In the genomic region with DNA sequence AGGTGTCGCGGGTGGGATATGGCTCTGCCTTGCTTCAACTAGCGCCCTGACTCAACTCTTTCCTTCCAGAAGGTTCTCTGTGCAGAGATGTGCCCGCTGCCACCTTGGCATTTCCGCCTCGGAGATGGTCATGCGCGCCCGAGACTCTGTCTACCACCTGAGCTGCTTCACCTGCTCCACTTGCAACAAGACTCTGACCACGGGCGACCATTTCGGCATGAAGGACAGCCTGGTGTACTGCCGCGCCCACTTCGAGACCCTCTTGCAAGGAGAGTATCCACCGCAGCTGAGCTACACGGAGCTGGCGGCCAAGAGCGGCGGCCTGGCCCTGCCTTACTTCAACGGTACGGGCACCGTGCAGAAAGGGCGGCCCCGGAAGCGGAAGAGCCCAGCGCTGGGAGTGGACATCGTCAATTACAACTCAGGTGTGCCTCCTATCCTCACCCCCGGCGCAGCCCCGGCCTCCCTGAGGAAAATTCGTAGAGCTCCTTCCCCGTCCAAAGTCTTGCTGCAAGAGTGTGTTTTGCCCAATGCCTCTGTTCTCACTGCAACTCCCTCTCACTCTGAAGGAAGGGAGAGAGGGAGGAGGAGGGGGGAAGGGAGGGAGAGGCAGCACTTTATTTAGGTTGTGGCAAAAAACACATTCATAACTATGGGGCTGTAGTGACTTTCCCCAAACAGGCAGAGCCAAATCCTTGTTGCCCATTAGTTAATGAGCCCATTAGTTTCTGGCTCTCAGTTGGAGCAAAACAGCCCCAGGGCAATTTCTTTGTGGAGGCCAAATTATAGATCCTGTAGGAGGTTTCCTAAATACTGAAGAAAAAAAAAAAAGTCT, we compare ENCODE assay signal across 15 cellular contexts. TPM values are rescaled to one million over a fixed set of nuclear protein-coding genes. Genes with fewer than 3 reads are reported as not detected.
A peak's percentile ranks its signal among the peaks of the same experiment; 100 is the strongest.
DNase-seq lines count a peak whose midpoint lies in the region; ATAC-seq and TF ChIP-seq lines count a peak whose summit lies in the region.
"Had no signal": no experiment of that assay in that cellular context is flagged by ENCODE, and none has a peak within 500 bp of the region (broad histone marks: within the 10 kb centered on the region; RNA-seq: fewer than 3 reads in every experiment).

No MANE protein-coding gene starts in this region.

- H3K4me2 ChIP-seq in mammary epithelial cell (ENCODE audit: insufficient read depth, low read depth, low read length) = no peak overlapping the region

- no peak for ATAC-seq in GM18520 (IDR thresholded peaks at IDR 0.05; ENCODE audit: unreplicated experiment)

- no peaks in the 10 kb centered on the region for H3K9me3 ChIP-seq in CD4-positive, alpha-beta memory T cell (ENCODE audit: control insufficient read depth in 1 of 2, low read length in 2 of 2)
- H3K9me3 ChIP-seq in HUES48 (ENCODE audit: control insufficient read depth, insufficient read depth, low read length) (no peaks in the 10 kb centered on the region), mammary epithelial cell (replicated peaks; ENCODE audit: insufficient read depth, low read length) (no peaks in the 10 kb centered on the region)

- H4K20me1 ChIP-seq in mammary epithelial cell (ENCODE audit: insufficient read depth, low read length) = no peaks in the 10 kb centered on the region

- H3K9ac ChIP-seq in HUES48 (ENCODE audit: low read depth, low read length) = no peak overlapping the region
- H3K9ac ChIP-seq in mammary epithelial cell (ENCODE audit: insufficient read depth, low read length) = no peak overlapping the region

- H2AFZ ChIP-seq in mammary epithelial cell (ENCODE audit: low read depth, low read length) = no peak overlapping the region

- H3K4me3 Mint-ChIP-seq in CD4-positive, alpha-beta memory T cell = peak overlapping the region in 5 of 8 donors; percentile 25 to 72 (median 59)
- peak overlapping the region; percentile 11 to 62 (median 57) for H3K4me3 Mint-ChIP-seq in nephron
- H3K4me3 Mint-ChIP-seq: activated naive CD4-positive, alpha-beta T cell treated with anti-CD3 and anti-CD28 coated beads, Interleukin-2, amount 10 ng/mL, durations not matched to agents 7 days and 5 days had no signal

- WGBS in mammary epithelial cell (ENCODE audit: low coverage, missing lambda C conversion rate) = 46% methylated on average over 11 of the region's 33 CpGs

- peaks cover 50% of the 10 kb centered on the region for H3K4me1 ChIP-seq in CD4-positive, alpha-beta memory T cell (ENCODE audit: insufficient read depth, low read length)
- H3K4me1 ChIP-seq in HUES48 (ENCODE audit: control insufficient read depth, insufficient read depth, low read length) (peaks cover 50% of the 10 kb centered on the region), mammary epithelial cell (ENCODE audit: insufficient read depth, low read length) (peaks cover 11% of the 10 kb centered on the region)

- H3K36me3 Mint-ChIP-seq in CD4-positive, alpha-beta memory T cell = no peaks in the 10 kb centered on the region
- H3K36me3 Mint-ChIP-seq in nephron (ENCODE audit: low read depth) = no peaks in the 10 kb centered on the region
- H3K36me3 Mint-ChIP-seq: activated naive CD4-positive, alpha-beta T cell treated with anti-CD3 and anti-CD28 coated beads, Interleukin-2, amount 10 ng/mL, durations not matched to agents 7 days and 5 days had no signal

- H3K79me2 ChIP-seq in mammary epithelial cell (ENCODE audit: insufficient read depth, low read length) = no peaks in the 10 kb centered on the region

- in situ Hi-C loops in mammary epithelial cell (cut with MboI; ENCODE audit: low sequenced_read_pairs in 2 of 2) = loop anchor here in 1 of 2 donors (10.0 to 25.0 kb wide), 2 partner anchors 397 to 766 kb away; no protein-coding TSS in a partner anchor

- H3K36me3 ChIP-seq in CD4-positive, alpha-beta memory T cell (ENCODE audit: insufficient read depth, low read length) = no peaks in the 10 kb centered on the region
- H3K36me3 ChIP-seq in HUES48 (ENCODE audit: control insufficient read depth, insufficient read depth, low read length) (no peaks in the 10 kb centered on the region), mammary epithelial cell (ENCODE audit: insufficient read depth, low read length) (no peaks in the 10 kb centered on the region)

- dilution Hi-C loops in mammary epithelial cell (cut with HindIII; ENCODE audit: low sequenced_read_pairs) = no loop called here

- POLR2A ChIA-PET in CD4-positive, alpha-beta memory T cell (lab: Charles Lee; ENCODE audit: partially characterized antibody) = no interaction called here

- H3K9me3 Mint-ChIP-seq in CD4-positive, alpha-beta memory T cell = peaks cover 0 to 23% (median 0%) of the 10 kb centered on the region in 8 donors
- no peaks in the 10 kb centered on the region for H3K9me3 Mint-ChIP-seq in nephron
- H3K9me3 Mint-ChIP-seq: activated naive CD4-positive, alpha-beta T cell treated with anti-CD3 and anti-CD28 coated beads, Interleukin-2, amount 10 ng/mL, durations not matched to agents 7 days and 5 days had no signal

- no TSS peak for BruUV-seq in mammary epithelial cell (replicated peaks; lab: Mats Ljungman, UMichigan)

- peak in 1 of 5 donors; percentile 31 for DNase-seq in CD4-positive, alpha-beta memory T cell
- no peak for DNase-seq in epithelial cell of esophagus (ENCODE audit: low read depth)
- DNase-seq in cerebellar cortex (ENCODE audit: low spot score) = no peak
- no peak for DNase-seq in NCI-H1436 treated with DMSO at 0.1 percent for 48 hours (lab: John Stamatoyannopoulos, UW)
- no peak for DNase-seq in mammary epithelial cell
- DNase-seq: activated naive CD4-positive, alpha-beta T cell treated with anti-CD3 and anti-CD28 coated beads, Interleukin-2, amount 10 ng/mL, durations not matched to agents 7 days and 5 days; COR-L47; NCI-H774; posterior cingulate gyrus; SIG-M5 had no signal

- H3K27ac ChIP-seq in CD4-positive, alpha-beta memory T cell (ENCODE audit: low read depth, low read length) = no peak overlapping the region
- no peak overlapping the region for H3K27ac ChIP-seq in HUES48 (ENCODE audit: low read depth, low read length)
- H3K27ac ChIP-seq in mammary epithelial cell (ENCODE audit: insufficient read depth, low read depth, low read length) = no peak overlapping the region

- TF ChIP-seq CTCF in epithelial cell of esophagus (IDR thresholded peaks at IDR 0.05; ENCODE audit: insufficient read depth, low read depth, low read length, missing control alignments) = no peak
- TF ChIP-seq CTCF in nephron (IDR thresholded peaks at IDR 0.05; ENCODE audit: unreplicated experiment in 3 of 3) = no peak
- no peak for TF ChIP-seq CTCF in mammary epithelial cell (conservative IDR thresholded peaks at IDR 0.05 in 1 of 2, IDR thresholded peaks at IDR 0.05 in 1 of 2; ENCODE audit: extremely low read depth in 1 of 2, insufficient read depth in 1 of 2, low read depth in 1 of 2, low read length in 2 of 2)

- peaks cover 67% of the 10 kb centered on the region for H3K27me3 ChIP-seq in CD4-positive, alpha-beta memory T cell (ENCODE audit: insufficient read depth, low read length)
- H3K27me3 ChIP-seq in HUES48 (ENCODE audit: control insufficient read depth, insufficient read depth, low read length) = peaks cover 89% of the 10 kb centered on the region
- H3K27me3 ChIP-seq in mammary epithelial cell (ENCODE audit: insufficient read depth, low read length) = peaks cover 44% of the 10 kb centered on the region

- peaks cover 37 to 51% (median 44%) of the 10 kb centered on the region in 4 donors for H3K4me1 Mint-ChIP-seq in CD4-positive, alpha-beta memory T cell
- H3K4me1 Mint-ChIP-seq in nephron = peaks cover 42% of the 10 kb centered on the region

- H3K27ac Mint-ChIP-seq in CD4-positive, alpha-beta memory T cell = peak overlapping the region in 1 of 7 donors; percentile 90
- no peak overlapping the region for H3K27ac Mint-ChIP-seq in nephron
- H3K27ac Mint-ChIP-seq: activated naive CD4-positive, alpha-beta T cell treated with anti-CD3 and anti-CD28 coated beads, Interleukin-2, amount 10 ng/mL, durations not matched to agents 7 days and 5 days had no signal

- peaks cover 59 to 66% of the 10 kb centered on the region in 2 donors for H3K27me3 Mint-ChIP-seq in CD4-positive, alpha-beta memory T cell
- peaks cover 99% of the 10 kb centered on the region for H3K27me3 Mint-ChIP-seq in nephron (ENCODE audit: low read depth)

- CTCF ChIA-PET in CD4-positive, alpha-beta memory T cell (lab: Charles Lee; ENCODE audit: partially characterized antibody) = interaction anchor here (2.0 kb wide), 1 partner anchor 306 kb away, joined by 5 read pairs; no protein-coding TSS in a partner anchor
- CTCF ChIA-PET in mammary epithelial cell (lab: Charles Lee; ENCODE audit: low non-redundant PET) = no interaction called here

- H3K4me3 ChIP-seq in CD4-positive, alpha-beta memory T cell (ENCODE audit: low read length in 2 of 2) = no peak overlapping the region
- peak overlapping the region; percentile 63 for H3K4me3 ChIP-seq in HUES48 (ENCODE audit: low read depth, low read length)
- peak overlapping the region; percentile 14 for H3K4me3 ChIP-seq in epithelial cell of esophagus (ENCODE audit: low read length)
- H3K4me3 ChIP-seq in mammary epithelial cell (replicated peaks in 1 of 3; ENCODE audit: insufficient read depth in 1 of 3, low read depth in 2 of 3, low read length in 3 of 3) = no peak overlapping the region

- intact Hi-C loops in CD4-positive, alpha-beta memory T cell (cut with micrococcal nuclease) = loop anchor here (5.0 to 10.0 kb wide), 3 partner anchors 436 to 543 kb away; no protein-coding TSS in a partner anchor
- intact Hi-C loops in mammary epithelial cell (cut with micrococcal nuclease) = loop anchor here (5.0 kb wide), 1 partner anchor 519 kb away; no protein-coding TSS in a partner anchor

RNA-seq across cellular contexts. Expression of a gene that starts 4.3 kb away (rescaled TPM):
- not detected for total RNA-seq in CD4-positive, alpha-beta memory T cell
- polyA plus RNA-seq in CD4-positive, alpha-beta memory T cell = not detected
- not detected for total RNA-seq in mammary epithelial cell
- polyA plus RNA-seq in mammary epithelial cell = not detected
- polyA minus RNA-seq in mammary epithelial cell = not detected
- total RNA-seq: fibroblast of villous mesenchyme, subcutaneous adipose tissue had no signal

RNA-seq across cellular contexts. Expression of a gene that starts 19.0 kb away (rescaled TPM):
- total RNA-seq in CD4-positive, alpha-beta memory T cell = not detected
- not detected for polyA plus RNA-seq in CD4-positive, alpha-beta memory T cell
- 1 to 10 TPM; 3.2 to 4.2 TPM for total RNA-seq in mammary epithelial cell
- 3.6 TPM for polyA plus RNA-seq in mammary epithelial cell
- polyA minus RNA-seq in mammary epithelial cell = not detected

Comparison
In these comparisons a context has a peak if more than half of its experiments do, and no peak if none do; other contexts are left out.
1. H3K4me3 ChIP-seq: peak in HUES48 (single experiment) and epithelial cell of esophagus (single experiment); none in CD4-positive, alpha-beta memory T cell (0 of 2) and mammary epithelial cell (0 of 3).
2. RNA of a gene that starts 19.0 kb away (total RNA-seq): 3.2 to 4.2 TPM in mammary epithelial cell; not detected in CD4-positive, alpha-beta memory T cell; every median in the first group is over 4 times any median in the second.